Comparison of ENCODE assay signal across 14 cellular contexts in genomic region chr20:51958636-51959542, GRCh38.
DNase-seq lines count a peak whose midpoint lies in the region; TF ChIP-seq lines count a peak whose summit lies in the region.
"Had no signal": no experiment of that assay in that cellular context is flagged by ENCODE, and none has a peak within 500 bp of the region (broad histone marks: within the 10 kb centered on the region; RNA-seq: fewer than 3 reads in every experiment).

No MANE protein-coding gene starts in this region.

- no peak overlapping the region for H3K4me3 ChIP-seq in ACC112 (ENCODE audit: low read depth, low read length)
- H3K4me3 ChIP-seq in astrocyte of the cerebellum (ENCODE audit: low read depth, low read length): no peak overlapping the region
- peak overlapping the region; percentile 16 for H3K4me3 ChIP-seq in iPS-15b (ENCODE audit: low read depth, low read length)
- no peak overlapping the region for H3K4me3 ChIP-seq in uterus
- H3K4me3 ChIP-seq: A549 had no signal

- no peak overlapping the region for H3K27ac Mint-ChIP-seq in activated naive CD8-positive, alpha-beta T cell treated with anti-CD3 and anti-CD28 coated beads for 36 hours

- in situ Hi-C loops in KBM-7 (cut with MboI; ENCODE audit: low pct_unique_long_range_greater_than_20kb, low sequenced_read_pairs) (no loop called here), astrocyte of the cerebellum (cut with HindIII; ENCODE audit: low sequenced_read_pairs) (no loop called here)

- H3K4me3 Mint-ChIP-seq in activated naive CD8-positive, alpha-beta T cell treated with anti-CD3 and anti-CD28 coated beads for 36 hours: no peak overlapping the region

- no peaks in the 10 kb centered on the region for H3K9me3 ChIP-seq in iPS-15b (ENCODE audit: control insufficient read depth, insufficient read depth, low read length)
- no peaks in the 10 kb centered on the region for H3K9me3 ChIP-seq in uterus
- H3K9me3 ChIP-seq: A549 had no signal

- no peak overlapping the region for H3K9ac ChIP-seq in iPS-15b (ENCODE audit: low read depth, low read length)

- DNase-seq in KBM-7 (peak; percentile 74), astrocyte of the cerebellum (ENCODE audit: low read depth) (peak; percentile 26), uterus (no peak)
- DNase-seq in activated CD8-positive, alpha-beta memory T cell treated with anti-CD3 and anti-CD28 coated beads, Interleukin-2, amount 50 U/mL, for 48 hours: no peak
- no peak for DNase-seq in activated naive CD4-positive, alpha-beta T cell (lab: John Stamatoyannopoulos, UW)
- DNase-seq in activated naive CD8-positive, alpha-beta T cell treated with anti-CD3 and anti-CD28 coated beads for 36 hours: no peak
- DNase-seq: activated CD8-positive, alpha-beta memory T cell treated with anti-CD3 and anti-CD28 coated beads, Interleukin-2, amount 50 U/mL, for 4 hours; DMS79 treated with DMSO at 0.1 percent for 48 hours; head of caudate nucleus; stimulated activated CD4-positive, alpha-beta T cell treated with anti-CD3 and anti-CD28 coated beads, Interleukin-15, amount 100 ng/mL, for 24 hours; stimulated activated CD8-positive, alpha-beta memory T cell treated with anti-CD3 and anti-CD28 coated beads, Interleukin-4, amount 100 ng/mL, for 48 hours had no signal

- H3K4me1 Mint-ChIP-seq in activated naive CD8-positive, alpha-beta T cell treated with anti-CD3 and anti-CD28 coated beads for 36 hours: peaks cover 11% of the 10 kb centered on the region

- H3K27ac ChIP-seq in ACC112 (ENCODE audit: low read depth, low read length): no peak overlapping the region
- no peak overlapping the region for H3K27ac ChIP-seq in uterus
- H3K27ac ChIP-seq: A549 had no signal

- H3K9me3 Mint-ChIP-seq in activated naive CD8-positive, alpha-beta T cell treated with anti-CD3 and anti-CD28 coated beads for 36 hours: peaks cover 1% of the 10 kb centered on the region

- TF ChIP-seq CTCF in astrocyte of the cerebellum (IDR thresholded peaks at IDR 0.05; ENCODE audit: low read depth, low read length, missing control alignments): no peak
- no peak for TF ChIP-seq CTCF in uterus (IDR thresholded peaks at IDR 0.05)

- H3K27me3 Mint-ChIP-seq in activated naive CD8-positive, alpha-beta T cell treated with anti-CD3 and anti-CD28 coated beads for 36 hours: peaks cover 24% of the 10 kb centered on the region

- H3K27me3 ChIP-seq in ACC112 (ENCODE audit: insufficient read depth, low read length) (no peaks in the 10 kb centered on the region), iPS-15b (ENCODE audit: control insufficient read depth, insufficient read depth, low read length) (no peaks in the 10 kb centered on the region), uterus (no peaks in the 10 kb centered on the region)

- no peaks in the 10 kb centered on the region for H3K36me3 ChIP-seq in ACC112 (ENCODE audit: insufficient read depth, low read length)
- H3K36me3 ChIP-seq in iPS-15b (ENCODE audit: control insufficient read depth, insufficient read depth, low read length): no peaks in the 10 kb centered on the region
- no peaks in the 10 kb centered on the region for H3K36me3 ChIP-seq in uterus

- no peaks in the 10 kb centered on the region for H3K79me2 ChIP-seq in ACC112 (ENCODE audit: control insufficient read depth, insufficient read depth, low read length, unreplicated experiment)

- H2AFZ ChIP-seq in ACC112 (ENCODE audit: low read length, unreplicated experiment): peak overlapping the region; percentile 9

- no peak for TF ChIP-seq POLR2A in uterus (IDR thresholded peaks at IDR 0.05)

- intact Hi-C loops in uterus (cut with DNase I; ENCODE audit: low total_unique reads): no loop called here

- H3K36me3 Mint-ChIP-seq in activated naive CD8-positive, alpha-beta T cell treated with anti-CD3 and anti-CD28 coated beads for 36 hours: no peaks in the 10 kb centered on the region

- no peaks in the 10 kb centered on the region for H3K4me1 ChIP-seq in ACC112 (ENCODE audit: control insufficient read depth, insufficient read depth, low read length, unreplicated experiment)
- peaks cover 34% of the 10 kb centered on the region for H3K4me1 ChIP-seq in iPS-15b (ENCODE audit: control insufficient read depth, insufficient read depth, low read length)
- no peaks in the 10 kb centered on the region for H3K4me1 ChIP-seq in uterus
- H3K4me1 ChIP-seq: A549 had no signal

Comparison
In these comparisons a context has a peak if more than half of its experiments do, and no peak if none do; other contexts are left out.
1. DNase-seq: peak in KBM-7 (single experiment) and astrocyte of the cerebellum (single experiment); none in activated CD8-positive, alpha-beta memory T cell treated with anti-CD3 and anti-CD28 coated beads, Interleukin-2, amount 50 U/mL, for 48 hours (single experiment), activated naive CD4-positive, alpha-beta T cell (0 of 4), uterus (0 of 2) and activated naive CD8-positive, alpha-beta T cell treated with anti-CD3 and anti-CD28 coated beads for 36 hours (single experiment).